Comparison of ENCODE assay signal across 15 cellular contexts in the genomic region with DNA sequence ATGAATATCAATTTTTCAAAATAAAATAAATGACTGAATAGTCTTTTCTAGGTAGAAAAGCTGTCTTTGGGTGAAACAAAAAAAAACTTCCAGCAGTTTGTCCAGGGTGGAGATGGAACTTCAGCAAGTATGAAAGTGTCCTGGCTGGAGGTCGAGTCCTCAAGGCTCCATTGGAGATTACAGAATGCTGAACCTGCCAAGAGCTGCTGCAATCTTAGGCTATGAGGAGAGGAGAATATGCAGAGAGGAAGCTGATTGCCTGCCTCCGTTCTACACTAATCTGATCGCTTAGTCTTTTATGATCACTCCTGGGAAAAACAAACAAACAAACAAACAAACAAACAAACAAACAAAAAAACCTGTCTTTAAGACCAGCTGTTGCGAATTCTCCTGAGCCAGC. TPM values are rescaled to one million over a fixed set of nuclear protein-coding genes. Genes with fewer than 3 reads are reported as not detected.
A peak's percentile ranks its signal among the peaks of the same experiment; 100 is the strongest.
DNase-seq lines count a peak whose midpoint lies in the region; ATAC-seq, FAIRE-seq and TF ChIP-seq lines count a peak whose summit lies in the region.
"Had no signal": no experiment of that assay in that cellular context is flagged by ENCODE, and none has a peak within 500 bp of the region (broad histone marks: within the 10 kb centered on the region; RNA-seq: fewer than 3 reads in every experiment).

No MANE protein-coding gene starts in this region.

- CTCF ChIA-PET in T-cell (lab: Charles Lee) = no interaction called here

- no peaks in the 10 kb centered on the region for H3K36me3 ChIP-seq in heart left ventricle
- no peaks in the 10 kb centered on the region for H3K36me3 ChIP-seq in left ventricle myocardium inferior
- no peaks in the 10 kb centered on the region for H3K36me3 ChIP-seq in endodermal cell (ENCODE audit: control insufficient read depth, insufficient read depth, low read length)
- H3K36me3 ChIP-seq in mesenchymal stem cell (ENCODE audit: control insufficient read depth in 1 of 2, insufficient read depth in 2 of 2, low read depth in 1 of 2, low read length in 2 of 2) = no peaks in the 10 kb centered on the region
- no peaks in the 10 kb centered on the region for H3K36me3 ChIP-seq in aorta (ENCODE audit: control insufficient read depth in 1 of 2, insufficient read depth in 2 of 2, low read length in 1 of 2)

- H3K4me3 Mint-ChIP-seq in endodermal cell = no peak overlapping the region
- H3K4me3 Mint-ChIP-seq in T-cell = no peak overlapping the region
- H3K4me3 Mint-ChIP-seq: CD4-positive, alpha-beta T cell; HFFc6; IgD-negative memory B cell had no signal

- H3K36me3 Mint-ChIP-seq in endodermal cell (ENCODE audit: low read depth) (no peaks in the 10 kb centered on the region), T-cell (no peaks in the 10 kb centered on the region)
- H3K36me3 Mint-ChIP-seq: IgD-negative memory B cell had no signal

- H3K14ac ChIP-seq in mesenchymal stem cell (ENCODE audit: low read length in 2 of 2) = no peak overlapping the region

- H3K27me3 ChIP-seq in heart left ventricle (no peaks in the 10 kb centered on the region), left ventricle myocardium inferior (ENCODE audit: low read depth) (no peaks in the 10 kb centered on the region), endodermal cell (ENCODE audit: control insufficient read depth, insufficient read depth, low read length, poor library complexity, severe bottlenecking) (no peaks in the 10 kb centered on the region), mesenchymal stem cell (ENCODE audit: control insufficient read depth in 1 of 2, insufficient read depth in 1 of 2, low read length in 2 of 2) (no peaks in the 10 kb centered on the region), aorta (ENCODE audit: control insufficient read depth in 1 of 2, insufficient read depth in 2 of 2, low read length in 1 of 2) (no peaks in the 10 kb centered on the region)

- no peak overlapping the region for H2BK120ac ChIP-seq in mesenchymal stem cell (ENCODE audit: low read depth, low read length)

- peaks cover 31% of the 10 kb centered on the region for H3K4me1 Mint-ChIP-seq in endodermal cell
- peaks cover 5 to 12% (median 6%) of the 10 kb centered on the region in 3 donors for H3K4me1 Mint-ChIP-seq in T-cell

- H3K9me3 Mint-ChIP-seq in endodermal cell (peaks cover 1% of the 10 kb centered on the region), T-cell (no peaks in the 10 kb centered on the region)
- H3K9me3 Mint-ChIP-seq: CD4-positive, alpha-beta T cell; HFFc6; IgD-negative memory B cell had no signal

- H3K27ac ChIP-seq in heart left ventricle (no peak overlapping the region), left ventricle myocardium inferior (replicated peaks) (no peak overlapping the region), endodermal cell (ENCODE audit: low read depth, low read length) (no peak overlapping the region), mesenchymal stem cell (ENCODE audit: low read length, poor library complexity, severe bottlenecking) (no peak overlapping the region), aorta (ENCODE audit: low read depth in 1 of 2, low read length in 2 of 2) (no peak overlapping the region)

- H2BK5ac ChIP-seq in mesenchymal stem cell (ENCODE audit: low read depth, low read length, poor library complexity, severe bottlenecking) = no peak overlapping the region

- H3K9me3 ChIP-seq in heart left ventricle (peaks cover 0 to 3% (median 0%) of the 10 kb centered on the region in 12 donors), left ventricle myocardium inferior (replicated peaks) (peaks cover under 1% of the 10 kb centered on the region), endodermal cell (ENCODE audit: control insufficient read depth, low read length) (no peaks in the 10 kb centered on the region), mesenchymal stem cell (ENCODE audit: control insufficient read depth, low read length) (no peaks in the 10 kb centered on the region), aorta (ENCODE audit: control insufficient read depth, low read length) (no peaks in the 10 kb centered on the region)

- H3K27me3 Mint-ChIP-seq in endodermal cell (ENCODE audit: insufficient read depth) (peaks cover 2% of the 10 kb centered on the region), T-cell (no peaks in the 10 kb centered on the region)
- H3K27me3 Mint-ChIP-seq: CD4-positive, alpha-beta T cell; IgD-negative memory B cell had no signal

- no peak overlapping the region for H4K91ac ChIP-seq in mesenchymal stem cell (ENCODE audit: low read length)

- H4K8ac ChIP-seq in mesenchymal stem cell (ENCODE audit: low read length) = no peak overlapping the region

- intact Hi-C loops in heart left ventricle (cut with DNase I) (no loop called here), left ventricle myocardium inferior (cut with micrococcal nuclease) (no loop called here), aorta (cut with DNase I) (no loop called here)

- peak in 3 of 4 donors; percentile 73 to 85 (median 83) for ATAC-seq in heart left ventricle
- ATAC-seq in aorta (ENCODE audit: low FRiP score) = peak; percentile 50
- ATAC-seq in T-cell (replicated peaks in 1 of 4) = no peak

- TF ChIP-seq CTCF in heart left ventricle (IDR thresholded peaks at IDR 0.05) (no peak), left ventricle myocardium inferior (IDR thresholded peaks at IDR 0.05; ENCODE audit: borderline replicate concordance) (no peak), endodermal cell (conservative IDR thresholded peaks at IDR 0.05) (no peak)

- no peak overlapping the region for H2AFZ ChIP-seq in mesenchymal stem cell (ENCODE audit: low read depth, low read length)

- H3K18ac ChIP-seq in mesenchymal stem cell (ENCODE audit: low read depth in 1 of 2, low read length in 2 of 2) = no peak overlapping the region

- no peak for TF ChIP-seq POLR2A in heart left ventricle (IDR thresholded peaks at IDR 0.05)

- no peak for FAIRE-seq in frontal cortex (lab: Jason Lieb, UNC)
- FAIRE-seq: H1 had no signal

- 29 to 40% (median 33%) methylated on average over 4 of the region's 4 CpGs for WGBS in heart left ventricle, 4 donors
- WGBS in endodermal cell (ENCODE audit: insufficient coverage in 1 of 2, insufficient read length in 1 of 2), 2 experiments = 64% methylated on average over 3 of the region's 4 CpGs; no CpG with 5 or more reads in 1 of the 2 experiments
- 29% methylated on average over 1 of the region's 4 CpGs for WGBS in mesenchymal stem cell
- 29 to 32% methylated on average over 4 of the region's 4 CpGs for WGBS in aorta, 2 donors

- H3K4me3 ChIP-seq in heart left ventricle = no peak overlapping the region
- no peak overlapping the region for H3K4me3 ChIP-seq in left ventricle myocardium inferior
- H3K4me3 ChIP-seq in endodermal cell (ENCODE audit: low read length) = no peak overlapping the region
- H3K4me3 ChIP-seq in mesenchymal stem cell (ENCODE audit: insufficient read depth in 1 of 2, low read depth in 1 of 2, low read length in 2 of 2) = no peak overlapping the region
- no peak overlapping the region for H3K4me3 ChIP-seq in aorta (ENCODE audit: low read length in 2 of 2)

- H2BK15ac ChIP-seq in mesenchymal stem cell (ENCODE audit: low read depth, poor library complexity, severe bottlenecking) = no peak overlapping the region

- H3K9ac ChIP-seq in endodermal cell (ENCODE audit: extremely low read depth, low read length, poor library complexity, severe bottlenecking) (no peak overlapping the region), mesenchymal stem cell (ENCODE audit: low read length) (peak overlapping the region; percentile 12)

- no peak overlapping the region for H2AK5ac ChIP-seq in mesenchymal stem cell (ENCODE audit: low read length, severe bottlenecking)

- H3K79me1 ChIP-seq in mesenchymal stem cell (replicated peaks; ENCODE audit: low read length, poor library complexity, severe bottlenecking) = no peaks in the 10 kb centered on the region

- POLR2A ChIA-PET in T-cell (lab: Charles Lee) = interaction anchor here in 1 of 2 donors (0.7 kb wide), 1 partner anchor 237 kb away, joined by 3 read pairs; no protein-coding TSS in a partner anchor

- H3K4me1 ChIP-seq in heart left ventricle (peaks cover 0 to 7% (median 0%) of the 10 kb centered on the region in 12 donors), left ventricle myocardium inferior (peaks cover 10% of the 10 kb centered on the region), endodermal cell (ENCODE audit: control insufficient read depth, insufficient read depth, low read length) (peaks cover 2% of the 10 kb centered on the region), mesenchymal stem cell (ENCODE audit: control insufficient read depth, insufficient read depth, low read depth, low read length) (peaks cover 1% of the 10 kb centered on the region), aorta (ENCODE audit: control insufficient read depth in 1 of 2, insufficient read depth in 2 of 2, low read length in 2 of 2) (no peaks in the 10 kb centered on the region)

- DNase-seq in heart left ventricle = peak in 1 of 5 donors; percentile 32
- DNase-seq in left ventricle myocardium inferior = no peak
- DNase-seq in endodermal cell = no peak
- DNase-seq in mesenchymal stem cell = no peak
- no peak for DNase-seq in aorta
- no peak for DNase-seq in ureter (ENCODE audit: low spot score)
- no peak for DNase-seq in frontal cortex (ENCODE audit: low spot score in 2 of 2)
- DNase-seq in T-cell = no peak
- DNase-seq: AML-193; CD4-positive, alpha-beta T cell; HFFc6; NCI-H1417 treated with DMSO at 0.1 percent for 48 hours; NCI-H2029 had no signal

- H3K27ac Mint-ChIP-seq in endodermal cell (peak overlapping the region; percentile 26), T-cell (no peak overlapping the region)
- H3K27ac Mint-ChIP-seq: CD4-positive, alpha-beta T cell; HFFc6; IgD-negative memory B cell had no signal

- no peak overlapping the region for H3K4ac ChIP-seq in mesenchymal stem cell (ENCODE audit: low read depth in 1 of 2, low read length in 2 of 2)

- H2BK12ac ChIP-seq in mesenchymal stem cell (ENCODE audit: low read length in 2 of 2) = no peak overlapping the region

- H3K4me2 ChIP-seq in mesenchymal stem cell (ENCODE audit: low read length, poor library complexity, severe bottlenecking) = no peak overlapping the region

- H3K23ac ChIP-seq in mesenchymal stem cell (ENCODE audit: low read length in 2 of 2) = no peak overlapping the region

RNA-seq across cellular contexts. Expression of a gene that starts 50.6 kb away (rescaled TPM):
- total RNA-seq in heart left ventricle (10 to 100 TPM in 8 of 9 donors, 1 to 10 TPM in 1; 8.1 to 71.8 (median 43.3) TPM), left ventricle myocardium inferior (27.5 TPM), endodermal cell (100 to 1,000 TPM; 212 to 238 TPM), aorta (10 to 100 TPM; 26.1 to 33.7 TPM), ureter (8.5 TPM), frontal cortex (536 TPM), T-cell (1 to 10 TPM; 2.1 to 9.0 (median 4.6) TPM)
- polyA plus RNA-seq in heart left ventricle (10 to 100 TPM; 20.0 to 25.8 TPM), aorta (10 to 100 TPM in 1 of 2 donors, 1 to 10 TPM in 1; 8.3 to 18.3 TPM)
- polyA plus RNA-seq in endodermal cell (2013, experiment 1 of 2) = 529 TPM
- polyA plus RNA-seq in endodermal cell (2013, experiment 2 of 2) = 488 TPM
- polyA plus RNA-seq in mesenchymal stem cell (2013, experiment 1 of 2) = 303 TPM
- 305 TPM for polyA plus RNA-seq in mesenchymal stem cell (2013, experiment 2 of 2)

Comparison
In these comparisons a context has a peak if more than half of its experiments do, and no peak if none do; other contexts are left out.
1. ATAC-seq: peak in heart left ventricle (3 of 4) and aorta (single experiment); none in T-cell (0 of 4).